In genomic region chr20:62049342-62050165, GRCh38 we compare ENCODE assay signal across 21 cellular contexts. TPM values are rescaled to one million over a fixed set of nuclear protein-coding genes. Genes with fewer than 3 reads are reported as not detected.
DNase-seq lines count a peak whose midpoint lies in the region; ATAC-seq, FAIRE-seq and TF ChIP-seq lines count a peak whose summit lies in the region.
"Had no signal": no experiment of that assay in that cellular context is flagged by ENCODE, and none has a peak within 500 bp of the region (broad histone marks: within the 10 kb centered on the region; RNA-seq: fewer than 3 reads in every experiment).

No MANE protein-coding gene starts in this region.

- no peak overlapping the region for H2AFZ ChIP-seq in SK-N-SH (ENCODE audit: low read depth)

- POLR2A ChIA-PET in MCF 10A (lab: Yijun Ruan, JAX): interaction anchor here (0.8 kb wide), 1 partner anchor 10 kb away, joined by 3 read pairs; no protein-coding TSS in a partner anchor
- POLR2A ChIA-PET in SK-N-SH (lab: Yijun Ruan, JAX): no interaction called here

- no peaks in the 10 kb centered on the region for H3K9me2 ChIP-seq in SK-N-SH

- TF ChIP-seq POLR2A in ovary (IDR thresholded peaks at IDR 0.05): no peak

- no peaks in the 10 kb centered on the region for H3K9me3 Mint-ChIP-seq in MCF 10A (ENCODE audit: unreplicated experiment)

- H3K27ac Mint-ChIP-seq in MCF 10A (ENCODE audit: low read depth, unreplicated experiment): no peak overlapping the region

- no peaks in the 10 kb centered on the region for H3K27me3 Mint-ChIP-seq in MCF 10A (ENCODE audit: insufficient read depth, unreplicated experiment)

- no peak overlapping the region for H3K4me2 ChIP-seq in SK-N-SH

- ATAC-seq in right cardiac atrium: no peak
- no peak for ATAC-seq in GM21723 (IDR thresholded peaks at IDR 0.05; ENCODE audit: unreplicated experiment)

- H3K4me1 ChIP-seq in right cardiac atrium (ENCODE audit: control insufficient read depth, insufficient read depth, low read length) (no peaks in the 10 kb centered on the region), kidney (ENCODE audit: control insufficient read depth in 1 of 2, insufficient read depth in 1 of 2, low read depth in 1 of 2, low read length in 2 of 2) (no peaks in the 10 kb centered on the region), ovary (ENCODE audit: insufficient read depth) (peaks cover 20% of the 10 kb centered on the region), SK-N-SH (ENCODE audit: control insufficient read depth in 1 of 2, insufficient read depth in 2 of 2, low read depth in 1 of 2, low read length in 1 of 2) (peaks cover 0 to 30% of the 10 kb centered on the region in 2 experiments; a peak in 1 of 4 replicates)

- peaks cover 61% of the 10 kb centered on the region for H4K20me1 ChIP-seq in SK-N-SH (ENCODE audit: insufficient read depth)

- WGBS in right cardiac atrium: 91% methylated on average over 22 of the region's 22 CpGs
- 83 to 89% (median 86%) methylated on average over 22 of the region's 22 CpGs for WGBS in ovary, 3 donors
- WGBS in SK-N-SH (ENCODE audit: low lambda C conversion rate): 98% methylated on average over 8 of the region's 22 CpGs

- H3K4me3 Mint-ChIP-seq in MCF 10A (ENCODE audit: unreplicated experiment): no peak overlapping the region

- no TSS peak for BruUV-seq in MCF 10A (replicated peaks; lab: Mats Ljungman, UMichigan)

- DNase-seq in cardiac septum (ENCODE audit: low spot score) (peak; percentile 66), right cardiac atrium (no peak), kidney (peak; percentile 48), ovary (peak in 3 of 5 donors; percentile 10 to 19 (median 16)), inferior parietal cortex (ENCODE audit: extremely low spot score) (no peak), MCF 10A (ENCODE audit: unreplicated experiment) (no peak), SK-N-SH (no peak)
- DNase-seq: COR-L47, GF-D8, GOT3, Kasumi-1, NCI-H1105, NCI-H1694, NCI-H2107, NCI-H2227 treated with DMSO at 0.1 percent for 48 hours, NCI-H524, Right ventricle myocardium superior had no signal

- H3K36me3 ChIP-seq in kidney (ENCODE audit: control insufficient read depth in 1 of 2, insufficient read depth in 2 of 2, low read length in 2 of 2): no peaks in the 10 kb centered on the region
- H3K36me3 ChIP-seq in ovary: no peaks in the 10 kb centered on the region
- H3K36me3 ChIP-seq in SK-N-SH (replicated peaks in 1 of 2; ENCODE audit: control insufficient read depth in 1 of 2, insufficient read depth in 2 of 2, low read length in 1 of 2): no peaks in the 10 kb centered on the region

- no peak for FAIRE-seq in kidney (lab: Jason Lieb, UNC)
- FAIRE-seq: GM12891, GM18507 had no signal

- H3F3A ChIP-seq in SK-N-SH (replicated peaks; ENCODE audit: insufficient read depth): no peaks in the 10 kb centered on the region

- no peak for TF ChIP-seq RAD21 in SK-N-SH (IDR thresholded peaks at IDR 0.05; ENCODE audit: low read length)

- H3K27ac ChIP-seq in right cardiac atrium (ENCODE audit: low read length) (no peak overlapping the region), kidney (ENCODE audit: low read depth in 2 of 2, low read length in 2 of 2) (no peak overlapping the region), ovary (no peak overlapping the region), SK-N-SH (ENCODE audit: low read depth in 2 of 2, low read length in 1 of 2) (no peak overlapping the region)

- TF ChIP-seq CTCF in kidney (IDR thresholded peaks at IDR 0.05; ENCODE audit: borderline replicate concordance, extremely low read depth, insufficient read depth) (no peak), ovary (IDR thresholded peaks at IDR 0.05) (no peak), MCF 10A (IDR thresholded peaks at IDR 0.05; ENCODE audit: unreplicated experiment) (no peak), SK-N-SH (IDR thresholded peaks at IDR 0.05) (no peak)

- CTCF ChIA-PET in MCF 10A (lab: Yijun Ruan, JAX) (interaction anchor here (0.7 kb wide), 1 partner anchor 38 kb away, joined by 3 read pairs; no protein-coding TSS in a partner anchor), SK-N-SH (lab: Yijun Ruan, JAX) (interaction anchor here (1.1 kb wide), 1 partner anchor 10 kb away, joined by 3 read pairs; no protein-coding TSS in a partner anchor)

- intact Hi-C loops in cardiac septum (cut with DNase I) (no loop called here), right cardiac atrium (cut with DNase I) (no loop called here), kidney (cut with DNase I) (no loop called here), ovary (cut with DNase I) (no loop called here), MCF 10A (cut with micrococcal nuclease) (no loop called here)

- H3K4me3 ChIP-seq in right cardiac atrium (ENCODE audit: low read length): no peak overlapping the region
- no peak overlapping the region for H3K4me3 ChIP-seq in kidney (ENCODE audit: low read length in 2 of 2)
- no peak overlapping the region for H3K4me3 ChIP-seq in ovary
- H3K4me3 ChIP-seq in SK-N-SH (ENCODE audit: low read depth in 2 of 2, low read length in 1 of 2): no peak overlapping the region
- H3K4me3 ChIP-seq: BLaER1 had no signal

- no peaks in the 10 kb centered on the region for H3K4me1 Mint-ChIP-seq in MCF 10A (ENCODE audit: insufficient read depth, unreplicated experiment)

- no peaks in the 10 kb centered on the region for H3K9me3 ChIP-seq in right cardiac atrium (ENCODE audit: control insufficient read depth, low read length)
- H3K9me3 ChIP-seq in kidney (ENCODE audit: control insufficient read depth in 1 of 2, low read length in 2 of 2): no peaks in the 10 kb centered on the region
- no peaks in the 10 kb centered on the region for H3K9me3 ChIP-seq in ovary
- H3K9me3 ChIP-seq in SK-N-SH: no peaks in the 10 kb centered on the region
- H3K9me3 ChIP-seq: BLaER1 had no signal

- no peak overlapping the region for H3K9ac ChIP-seq in kidney (ENCODE audit: low read length in 2 of 2)
- no peak overlapping the region for H3K9ac ChIP-seq in SK-N-SH

- peaks cover 69% of the 10 kb centered on the region for H3K79me2 ChIP-seq in SK-N-SH (ENCODE audit: insufficient read depth)

- H3K27me3 ChIP-seq in right cardiac atrium (ENCODE audit: control insufficient read depth, insufficient read depth): no peaks in the 10 kb centered on the region
- H3K27me3 ChIP-seq in ovary: no peaks in the 10 kb centered on the region
- no peaks in the 10 kb centered on the region for H3K27me3 ChIP-seq in SK-N-SH (ENCODE audit: insufficient read depth)
- H3K27me3 ChIP-seq: BLaER1 had no signal

- peaks cover 14% of the 10 kb centered on the region for H3K36me3 Mint-ChIP-seq in MCF 10A (ENCODE audit: insufficient read depth, unreplicated experiment)

- no peak for TF ChIP-seq EP300 in ovary (IDR thresholded peaks at IDR 0.05)
- TF ChIP-seq EP300 in SK-N-SH (IDR thresholded peaks at IDR 0.05; ENCODE audit: borderline replicate concordance in 1 of 2, low read depth in 1 of 2, low read length in 1 of 2): no peak

TF ChIP-seq in SK-N-SH, 30 proteins besides CTCF, POLR2A, EP300 and RAD21 (continues in another document):
- TF ChIP-seq GABPA (IDR thresholded peaks at IDR 0.05; ENCODE audit: low read depth) (no peak), FOSL2 (IDR thresholded peaks at IDR 0.05; ENCODE audit: borderline replicate concordance, low read depth) (no peak), GATA2 (CRISPR knock-in tag; IDR thresholded peaks at IDR 0.05) (no peak), MEF2A (IDR thresholded peaks at IDR 0.05; ENCODE audit: borderline replicate concordance, low read depth) (no peak), PBX3 (IDR thresholded peaks at IDR 0.05) (no peak), SMC3 (IDR thresholded peaks at IDR 0.05; ENCODE audit: low read depth, low read length) (no peak), EZH2phosphoT487 (IDR thresholded peaks at IDR 0.05; ENCODE audit: borderline replicate concordance, low read depth) (no peak), FOXM1 (IDR thresholded peaks at IDR 0.05; ENCODE audit: low read depth) (no peak)

RNA-seq across cellular contexts. Expression of gene TAF4, which starts 16.1 kb away (rescaled TPM):
- total RNA-seq in cardiac septum (13.6 TPM), right cardiac atrium (10 to 100 TPM in 1 of 4 donors, 1 to 10 TPM in 3; 7.0 to 13.6 (median 8.6) TPM), kidney (18.4 TPM), ovary (10 to 100 TPM; 15.6 to 34.7 (median 28.1) TPM), MCF 10A (2022) (15.9 and 16.1 TPM in 2 replicates)
- polyA plus RNA-seq in right cardiac atrium (3.8 TPM), kidney (ENCODE audit: insufficient read depth, low read depth, low replicate concordance) (3.7 TPM), ovary (10 to 100 TPM in 1 of 2 donors, 1 to 10 TPM in 1; 9.3 to 14.2 TPM), SK-N-SH (2012; rRNA removed) (2.9 and 4.8 TPM in 2 replicates)
- 6.3 and 6.6 TPM in 2 replicates for polyA plus RNA-seq in SK-N-SH (2012; cell fraction: cytosol; rRNA removed)
- 17.4 and 27.1 TPM in 2 replicates for polyA plus RNA-seq in SK-N-SH (2012; cell fraction: nucleus; rRNA removed)

Comparison
In these comparisons a context has a peak if more than half of its experiments do, and no peak if none do; other contexts are left out.
1. DNase-seq: peak in cardiac septum (single experiment), kidney (single experiment) and ovary (3 of 5); none in right cardiac atrium (0 of 3), inferior parietal cortex (single experiment), MCF 10A (single experiment) and SK-N-SH (single experiment).